ENCODE assay signal across 10 cellular contexts in the genomic region with DNA sequence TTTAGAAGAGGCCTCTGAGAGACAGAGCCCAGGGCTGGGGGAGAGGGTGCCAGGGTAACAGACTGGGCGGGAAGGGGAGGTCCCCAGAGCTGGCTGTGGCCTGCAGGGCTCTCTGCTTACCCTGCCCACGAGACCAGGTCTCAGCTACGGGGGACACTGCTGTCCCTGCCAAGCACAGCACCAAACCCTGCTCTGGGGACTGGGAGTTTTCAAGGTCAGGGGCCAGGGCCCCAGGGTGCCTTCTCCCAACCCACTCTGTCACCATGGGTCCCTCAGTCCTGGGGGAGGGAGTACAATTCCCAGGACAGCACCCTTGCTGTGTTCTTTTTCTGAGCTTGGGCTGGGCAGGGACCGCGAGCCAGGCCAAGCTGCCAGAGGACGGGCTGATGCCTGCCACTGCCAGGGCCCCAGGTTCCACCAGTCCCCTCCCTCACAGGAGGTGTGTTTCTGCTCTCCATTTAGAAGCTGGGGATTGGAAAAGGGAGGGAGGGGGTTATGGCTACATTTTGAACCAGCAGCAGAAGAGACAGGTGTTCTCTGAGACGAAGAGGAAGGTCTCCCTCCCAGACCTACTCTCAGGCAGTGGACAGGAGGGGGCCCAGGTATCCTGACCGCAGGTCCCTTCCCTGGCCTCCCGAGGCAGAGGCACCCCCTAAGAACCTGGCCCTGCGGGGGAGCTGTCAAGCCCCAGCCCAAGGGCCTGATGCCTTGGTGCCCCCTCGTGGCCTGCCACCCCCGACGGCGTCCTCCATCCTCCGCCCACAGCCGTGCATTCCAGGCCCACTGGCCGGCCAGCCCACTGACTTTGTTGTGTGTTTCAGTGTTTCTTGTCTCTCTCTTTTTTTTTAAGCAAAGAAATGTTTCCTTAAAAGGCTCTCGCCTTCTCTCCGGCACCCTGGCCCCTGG.
A peak's percentile ranks its signal among the peaks of the same experiment; 100 is the strongest.
DNase-seq lines count a peak whose midpoint lies in the region; ATAC-seq and TF ChIP-seq lines count a peak whose summit lies in the region.
"Had no signal": no experiment of that assay in that cellular context is flagged by ENCODE, and none has a peak within 500 bp of the region (broad histone marks: within the 10 kb centered on the region; RNA-seq: fewer than 3 reads in every experiment).

No MANE protein-coding gene starts in this region.

- TF ChIP-seq EP300 in sigmoid colon (IDR thresholded peaks at IDR 0.05) = peak in 2 of 4 donors; percentile 54 to 63

- H3K4me1 ChIP-seq in sigmoid colon = peaks cover 0 to 100% (median 100%) of the 10 kb centered on the region in 4 donors

- TF ChIP-seq POLR2A in sigmoid colon (IDR thresholded peaks at IDR 0.05) = no peak

- ATAC-seq in GM21576 (IDR thresholded peaks at IDR 0.05; ENCODE audit: unreplicated experiment) = no peak
- ATAC-seq in GM21367 (IDR thresholded peaks at IDR 0.05; ENCODE audit: unreplicated experiment) = no peak
- ATAC-seq in GM19324 (IDR thresholded peaks at IDR 0.05; ENCODE audit: low FRiP score, unreplicated experiment) = no peak

- TF ChIP-seq CTCF in AG09319 (IDR thresholded peaks at IDR 0.05; ENCODE audit: low read depth, low read length) = peak; percentile 23
- peak; percentile 54 for TF ChIP-seq CTCF in brain microvascular endothelial cell (IDR thresholded peaks at IDR 0.05; ENCODE audit: low read depth, low read length, missing control alignments)
- TF ChIP-seq CTCF in kidney epithelial cell (IDR thresholded peaks at IDR 0.05; ENCODE audit: insufficient read depth, low read length, poor library complexity, severe bottlenecking) = peak; percentile 23
- no peak for TF ChIP-seq CTCF in sigmoid colon (IDR thresholded peaks at IDR 0.05)

- H3K27ac ChIP-seq in brain microvascular endothelial cell (no peak overlapping the region), sigmoid colon (peak overlapping the region; percentile 94 to 98 (median 98))
- H3K27ac ChIP-seq: neutrophil had no signal

- H3K9me3 ChIP-seq in sigmoid colon = no peaks in the 10 kb centered on the region
- H3K9me3 ChIP-seq: neutrophil had no signal

- 82 to 89% methylated on average over 19 of the region's 19 CpGs for WGBS in sigmoid colon, 2 donors

- DNase-seq in AG09319 (ENCODE audit: extremely low read depth, low read depth) (no peak), brain microvascular endothelial cell (no peak), kidney epithelial cell (ENCODE audit: low read depth) (no peak), sigmoid colon (peak; percentile 92), SKM-1 treated with dmso at 0.1 percent for 144 hours (lab: John Stamatoyannopoulos, UW; ENCODE audit: unreplicated experiment) (no peak)
- DNase-seq: CD4-positive, CD25-positive, alpha-beta regulatory T cell had no signal

- H3K36me3 ChIP-seq in brain microvascular endothelial cell (replicated peaks) = no peaks in the 10 kb centered on the region
- no peaks in the 10 kb centered on the region for H3K36me3 ChIP-seq in kidney epithelial cell (ENCODE audit: control insufficient read depth, insufficient read depth, low read length)
- H3K36me3 ChIP-seq in sigmoid colon = peaks cover 0 to 20% (median 5%) of the 10 kb centered on the region in 4 donors
- H3K36me3 ChIP-seq: neutrophil had no signal

- intact Hi-C loops in sigmoid colon (cut with DNase I) = no loop called here

- H3K4me3 ChIP-seq in brain microvascular endothelial cell (ENCODE audit: low read depth, low read length) (no peak overlapping the region), kidney epithelial cell (ENCODE audit: low read depth, low read length) (no peak overlapping the region), sigmoid colon (peak overlapping the region; percentile 6 to 34 (median 18))

- no peaks in the 10 kb centered on the region for H3K27me3 ChIP-seq in brain microvascular endothelial cell (replicated peaks)
- H3K27me3 ChIP-seq in kidney epithelial cell (ENCODE audit: control insufficient read depth, insufficient read depth, low read length) = no peaks in the 10 kb centered on the region
- no peaks in the 10 kb centered on the region for H3K27me3 ChIP-seq in sigmoid colon
- H3K27me3 ChIP-seq: neutrophil had no signal

- in situ Hi-C loops in brain microvascular endothelial cell (cut with HindIII; ENCODE audit: low pct_ligation_motif_present, low sequenced_read_pairs) = no loop called here

Comparison
In these comparisons a context has a peak if more than half of its experiments do, and no peak if none do; other contexts are left out.
1. CTCF ChIP-seq: peak in AG09319 (single experiment), brain microvascular endothelial cell (single experiment) and kidney epithelial cell (single experiment); none in sigmoid colon (0 of 4).
2. H3K4me3 ChIP-seq: peak in sigmoid colon (4 of 4); none in brain microvascular endothelial cell (single experiment) and kidney epithelial cell (single experiment).